8 cellular contexts compared by ENCODE assay signal in the genomic region with DNA sequence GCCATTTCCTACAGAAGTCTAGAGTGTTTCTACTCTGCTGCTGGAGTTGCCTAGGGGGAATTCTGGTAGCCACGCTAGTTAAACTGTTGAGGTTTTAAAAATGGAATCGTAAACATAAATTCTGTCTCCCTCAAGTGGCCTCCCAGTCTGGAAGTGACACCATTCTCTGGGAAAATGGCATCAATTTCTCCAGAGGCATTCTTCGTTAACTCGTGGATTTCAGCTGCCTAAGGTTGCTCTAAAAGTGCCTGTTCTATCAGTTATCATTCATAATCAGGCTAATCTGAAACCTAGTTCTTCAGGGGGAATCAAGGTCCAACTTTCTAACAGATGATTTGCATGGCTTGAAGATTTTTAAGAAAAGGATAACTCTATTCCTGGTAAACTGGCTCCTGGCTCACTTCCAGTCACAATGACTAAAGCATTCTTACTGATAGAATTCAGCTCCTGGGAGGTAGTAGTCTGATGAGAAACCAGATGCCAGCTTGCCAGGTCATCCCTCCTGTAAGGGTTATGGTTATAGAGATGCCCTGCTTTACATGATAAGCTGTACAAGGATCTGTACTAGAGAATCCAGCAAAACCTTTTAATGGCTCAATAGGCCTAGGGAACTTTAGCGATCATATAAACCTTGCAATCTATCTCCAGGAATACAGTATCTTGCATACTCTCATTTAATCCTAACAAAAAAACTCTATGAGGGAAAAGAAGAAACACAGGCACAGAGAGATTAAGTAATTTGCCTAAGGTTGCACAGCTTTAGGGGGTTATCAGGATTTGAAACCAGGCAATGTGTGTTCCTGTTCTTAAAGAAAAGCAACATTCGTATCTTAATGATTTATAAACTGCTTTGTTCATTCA. TPM values are rescaled to one million over a fixed set of nuclear protein-coding genes. Genes with fewer than 3 reads are reported as not detected.
A peak's percentile ranks its signal among the peaks of the same experiment; 100 is the strongest.
DNase-seq lines count a peak whose midpoint lies in the region; ATAC-seq and TF ChIP-seq lines count a peak whose summit lies in the region.

No MANE protein-coding gene starts in this region.

- H3K36me3 ChIP-seq in OCI-LY7 (ENCODE audit: insufficient read depth, low read length) (peaks cover 11% of the 10 kb centered on the region), mucosa of rectum (ENCODE audit: control insufficient read depth in 2 of 2, insufficient read depth in 2 of 2, low read length in 2 of 2) (peaks cover 2 to 3% of the 10 kb centered on the region in 2 donors)

- POLR2A ChIA-PET in OCI-LY7 (lab: Charles Lee): interaction anchor here (1.1 to 2.0 kb wide), 3 partner anchors 8 to 723 kb away, joined by 4 to 7 read pairs (median 4); no protein-coding TSS in a partner anchor

- no peaks in the 10 kb centered on the region for H3K9me2 ChIP-seq in OCI-LY7 (ENCODE audit: insufficient read depth, low read length)

- H3K4me3 ChIP-seq in OCI-LY7 (ENCODE audit: low read depth, low read length, poor library complexity, severe bottlenecking) (peak overlapping the region; percentile 87), mucosa of rectum (ENCODE audit: low read length in 2 of 2) (peak overlapping the region; percentile 94 to 98)

- no peaks in the 10 kb centered on the region for H3K9me3 Mint-ChIP-seq in activated T-cell treated with anti-CD3 and anti-CD28 coated beads, Interleukin-2, amount 50 U/mL, for 24 hours

- peak overlapping the region; percentile 100 for H3K4me2 ChIP-seq in OCI-LY7 (ENCODE audit: low read length)

- H3K4me3 Mint-ChIP-seq in activated T-cell treated with anti-CD3 and anti-CD28 coated beads, Interleukin-2, amount 50 U/mL, for 24 hours: peak overlapping the region; percentile 91

- H4K20me1 ChIP-seq in OCI-LY7 (ENCODE audit: insufficient read depth, low read length): peaks cover 10% of the 10 kb centered on the region

- H3K4me1 ChIP-seq in OCI-LY7 (ENCODE audit: insufficient read depth, low read length, poor library complexity, severe bottlenecking) (peaks cover 38% of the 10 kb centered on the region), mucosa of rectum (ENCODE audit: control insufficient read depth in 2 of 2, insufficient read depth in 2 of 2, low read length in 2 of 2) (peaks cover 25% of the 10 kb centered on the region in 2 donors)

- H3K27ac ChIP-seq in OCI-LY7 (ENCODE audit: low read depth, low read length, poor library complexity, severe bottlenecking): no peak overlapping the region
- peak overlapping the region in 1 of 2 donors; percentile 3 for H3K27ac ChIP-seq in mucosa of rectum (ENCODE audit: low read depth in 2 of 2, low read length in 2 of 2)

- no peaks in the 10 kb centered on the region for H3K9me3 ChIP-seq in OCI-LY7 (ENCODE audit: low read length)
- no peaks in the 10 kb centered on the region for H3K9me3 ChIP-seq in mucosa of rectum (ENCODE audit: control insufficient read depth in 2 of 2, low read length in 2 of 2)

- CTCF ChIA-PET in OCI-LY7 (lab: Charles Lee; ENCODE audit: unreplicated experiment): no interaction called here

- TSS peak; percentile 66 for BruUV-seq in OCI-LY7 (replicated peaks; lab: Mats Ljungman, UMichigan)

- H3K27ac Mint-ChIP-seq in activated T-cell treated with anti-CD3 and anti-CD28 coated beads, Interleukin-2, amount 50 U/mL, for 24 hours: peak overlapping the region; percentile 92

- peak overlapping the region; percentile 87 to 91 for H3K9ac ChIP-seq in mucosa of rectum (ENCODE audit: low read depth in 1 of 2, low read length in 2 of 2)

- H3K4me1 Mint-ChIP-seq in activated T-cell treated with anti-CD3 and anti-CD28 coated beads, Interleukin-2, amount 50 U/mL, for 24 hours (ENCODE audit: low read depth): peaks cover 57% of the 10 kb centered on the region

- DNase-seq in activated T-cell treated with anti-CD3 and anti-CD28 coated beads, Interleukin-2, amount 50 U/mL, for 24 hours: no peak
- DNase-seq in activated T-cell treated with anti-CD3 and anti-CD28 coated beads, Interleukin-2, amount 50 U/mL, for 1 hour: no peak
- DNase-seq in OCI-LY7 (ENCODE audit: low spot score) (no peak), dermis blood vessel endothelial cell (peak; percentile 75), NCI-H146 (lab: John Stamatoyannopoulos, UW) (no peak), cerebellum (ENCODE audit: low spot score) (no peak)

- H3K36me3 Mint-ChIP-seq in activated T-cell treated with anti-CD3 and anti-CD28 coated beads, Interleukin-2, amount 50 U/mL, for 24 hours (ENCODE audit: low read depth): peaks cover 47% of the 10 kb centered on the region

- peaks cover 36% of the 10 kb centered on the region; the same call in 1 of the 2 replicates for H3K79me2 ChIP-seq in OCI-LY7 (ENCODE audit: insufficient read depth, low read depth, low read length)

- no peak for ATAC-seq in activated CD4-positive, CD25-positive, alpha-beta regulatory T cell treated with anti-CD3 and anti-CD28 coated beads, Interleukin-2, amount 50 U/mL, for 24 hours

- intact Hi-C loops in OCI-LY7 (cut with micrococcal nuclease; ENCODE audit: unreplicated experiment): loop anchor here (5.0 to 10.0 kb wide), 3 partner anchors 125 to 862 kb away; no protein-coding TSS in a partner anchor

- no peak for TF ChIP-seq CTCF in OCI-LY7 (conservative IDR thresholded peaks at IDR 0.05; ENCODE audit: low read length)

- no peaks in the 10 kb centered on the region for H3K27me3 Mint-ChIP-seq in activated T-cell treated with anti-CD3 and anti-CD28 coated beads, Interleukin-2, amount 50 U/mL, for 24 hours

- no peak overlapping the region for H2AFZ ChIP-seq in OCI-LY7 (ENCODE audit: low read length)

- H3K27me3 ChIP-seq in mucosa of rectum (ENCODE audit: control insufficient read depth in 2 of 2, insufficient read depth in 2 of 2, low read length in 2 of 2): no peaks in the 10 kb centered on the region

RNA-seq across cellular contexts. Expression of a gene that starts 1.5 kb away (rescaled TPM):
- 43.2 and 43.5 TPM in 2 replicates for total RNA-seq in OCI-LY7 (2014; rRNA removed; shearing (Covaris generic))
- 36.6 TPM in 2 replicates for total RNA-seq in OCI-LY7 (2022)
- total RNA-seq in dermis blood vessel endothelial cell: 16.6 and 41.4 TPM in 2 replicates
- 46.5 TPM for total RNA-seq in cerebellum

RNA-seq across cellular contexts. Expression of a gene that starts 1.6 kb away (rescaled TPM):
- total RNA-seq in OCI-LY7 (2014; rRNA removed; shearing (Covaris generic)): 19.7 and 24.9 TPM in 2 replicates
- 21.1 and 26.4 TPM in 2 replicates for total RNA-seq in OCI-LY7 (2022)
- 78.1 and 86.0 TPM in 2 replicates for total RNA-seq in dermis blood vessel endothelial cell
- 95.1 TPM for total RNA-seq in cerebellum

RNA-seq across cellular contexts. Expression of a gene that starts 17.5 kb away (rescaled TPM):
- 4.8 and 6.5 TPM in 2 replicates for total RNA-seq in OCI-LY7 (2014; rRNA removed; shearing (Covaris generic))
- total RNA-seq in OCI-LY7 (2022) (10.7 and 10.9 TPM in 2 replicates), dermis blood vessel endothelial cell (0.47 and 0.68 TPM in 2 replicates), cerebellum (11.7 TPM)
